In genomic region chr11:96200243-96200642, GRCh38 we compare ENCODE assay signal across 8 cellular contexts.
DNase-seq lines count a peak whose midpoint lies in the region; ATAC-seq and TF ChIP-seq lines count a peak whose summit lies in the region.

No MANE protein-coding gene starts in this region.

- H3K9me3 ChIP-seq in Caco-2 = no peaks in the 10 kb centered on the region
- no peaks in the 10 kb centered on the region for H3K9me3 ChIP-seq in sigmoid colon
- H3K9me3 ChIP-seq in WERI-Rb-1 (ENCODE audit: severe bottlenecking) = no peaks in the 10 kb centered on the region

- H3K4me1 Mint-ChIP-seq in Caco-2 (ENCODE audit: low read depth, unreplicated experiment) = peaks cover 31% of the 10 kb centered on the region
- H3K4me1 Mint-ChIP-seq in T-helper 2 cell treated with Interferon-gamma antibody and Interleukin-4, amounts not matched to agents 5 μg/mL and 100 μg/mL, for 36 hours (ENCODE audit: low read depth) = peaks cover 51% of the 10 kb centered on the region

- no peaks in the 10 kb centered on the region for H3K27me3 Mint-ChIP-seq in Caco-2 (ENCODE audit: insufficient read depth, unreplicated experiment)
- H3K27me3 Mint-ChIP-seq in T-helper 2 cell treated with Interferon-gamma antibody and Interleukin-4, amounts not matched to agents 5 μg/mL and 100 μg/mL, for 36 hours (ENCODE audit: low read depth) = no peaks in the 10 kb centered on the region

- no peak overlapping the region for H3K4me3 ChIP-seq in Caco-2 (ENCODE audit: low read depth, low read length)
- H3K4me3 ChIP-seq in fibroblast of pulmonary artery (replicated peaks; ENCODE audit: low read depth, low read length) = no peak overlapping the region
- H3K4me3 ChIP-seq in sigmoid colon = no peak overlapping the region
- no peak overlapping the region for H3K4me3 ChIP-seq in WERI-Rb-1 (ENCODE audit: low read depth, low read length)

- peaks cover 30% of the 10 kb centered on the region for H3K4me1 ChIP-seq in Caco-2
- H3K4me1 ChIP-seq in sigmoid colon = peaks cover 0 to 19% (median 10%) of the 10 kb centered on the region in 4 donors

- ATAC-seq in HG03457 (IDR thresholded peaks at IDR 0.05; ENCODE audit: unreplicated experiment) = no peak

- no TSS peak for BruUV-seq in Caco-2 (replicated peaks; lab: Mats Ljungman, UMichigan)

- no peak for TF ChIP-seq EP300 in sigmoid colon (IDR thresholded peaks at IDR 0.05)

- TF ChIP-seq CTCF in Caco-2 (IDR thresholded peaks at IDR 0.05; ENCODE audit: insufficient read depth in 1 of 2, low read depth in 1 of 2, low read length in 1 of 2, severe bottlenecking in 1 of 2, unreplicated experiment in 1 of 2) (no peak), fibroblast of pulmonary artery (IDR thresholded peaks at IDR 0.05; ENCODE audit: low read length, missing control alignments) (no peak), sigmoid colon (IDR thresholded peaks at IDR 0.05) (no peak), WERI-Rb-1 (IDR thresholded peaks at IDR 0.05; ENCODE audit: low read depth, low read length) (no peak)

- H3K36me3 ChIP-seq in Caco-2 (ENCODE audit: control insufficient read depth, insufficient read depth, low read length) = no peaks in the 10 kb centered on the region
- H3K36me3 ChIP-seq in sigmoid colon = no peaks in the 10 kb centered on the region
- peaks cover 4% of the 10 kb centered on the region for H3K36me3 ChIP-seq in WERI-Rb-1

- CTCF ChIA-PET in Caco-2 (lab: Charles Lee) = interaction anchor here (0.7 to 1.6 kb wide), 5 partner anchors 11 to 351 kb away, joined by 3 to 14 read pairs (median 4); partner anchors contain the start of gene MAML2

- peak overlapping the region; percentile 56 for H3K4me3 Mint-ChIP-seq in Caco-2 (ENCODE audit: unreplicated experiment)
- H3K4me3 Mint-ChIP-seq in T-helper 2 cell treated with Interferon-gamma antibody and Interleukin-4, amounts not matched to agents 5 μg/mL and 100 μg/mL, for 36 hours = no peak overlapping the region

- no peaks in the 10 kb centered on the region for H3K36me3 Mint-ChIP-seq in Caco-2 (ENCODE audit: insufficient read depth, unreplicated experiment)
- peaks cover 27% of the 10 kb centered on the region for H3K36me3 Mint-ChIP-seq in T-helper 2 cell treated with Interferon-gamma antibody and Interleukin-4, amounts not matched to agents 5 μg/mL and 100 μg/mL, for 36 hours (ENCODE audit: low read depth)

- no peak for TF ChIP-seq POLR2A in sigmoid colon (IDR thresholded peaks at IDR 0.05)

- H3K27ac ChIP-seq in sigmoid colon = peak overlapping the region in 3 of 4 donors; percentile 31 to 67 (median 35)
- H3K27ac ChIP-seq in WERI-Rb-1 = no peak overlapping the region

- POLR2A ChIA-PET in Caco-2 (lab: Charles Lee) = interaction anchor here (1.6 kb wide), 1 partner anchor 43 kb away, joined by 6 read pairs; no protein-coding TSS in a partner anchor

- intact Hi-C loops in Caco-2 (cut with micrococcal nuclease; ENCODE audit: unreplicated experiment) (loop anchor here (1.0 to 2.0 kb wide), 5 partner anchors 21 to 149 kb away; no protein-coding TSS in a partner anchor), sigmoid colon (cut with DNase I) (no loop called here)

- H3K27ac Mint-ChIP-seq in Caco-2 (ENCODE audit: unreplicated experiment) = peak overlapping the region; percentile 90
- H3K27ac Mint-ChIP-seq in T-helper 2 cell treated with Interferon-gamma antibody and Interleukin-4, amounts not matched to agents 5 μg/mL and 100 μg/mL, for 36 hours = no peak overlapping the region

- DNase-seq in Caco-2 = peak in 1 of 2 experiments; percentile 55
- DNase-seq in SK-MEL-5 (ENCODE audit: low read depth, low spot score) = peak; percentile 28
- peak; percentile 84 for DNase-seq in fibroblast of pulmonary artery (ENCODE audit: low read depth)
- DNase-seq in sigmoid colon = no peak
- DNase-seq in T-helper 2 cell treated with Interferon-gamma antibody and Interleukin-4, amounts not matched to agents 5 μg/mL and 100 μg/mL, for 36 hours (ENCODE audit: low spot score) = no peak
- DNase-seq in NCI-H2196 treated with DMSO at 0.1 percent for 48 hours (lab: John Stamatoyannopoulos, UW; ENCODE audit: unreplicated experiment) = no peak
- DNase-seq in WERI-Rb-1 = no peak

- in situ Hi-C loops in SK-MEL-5 (cut with HindIII; ENCODE audit: low pct_unique_long_range_greater_than_20kb, low sequenced_read_pairs) = no loop called here

- H3K27me3 ChIP-seq in Caco-2 (replicated peaks; ENCODE audit: control insufficient read depth, insufficient read depth, low read length) (no peaks in the 10 kb centered on the region), sigmoid colon (no peaks in the 10 kb centered on the region), WERI-Rb-1 (ENCODE audit: insufficient read depth, low read depth, severe bottlenecking) (no peaks in the 10 kb centered on the region)

- H3K9me3 Mint-ChIP-seq in Caco-2 (ENCODE audit: unreplicated experiment) = no peaks in the 10 kb centered on the region
- H3K9me3 Mint-ChIP-seq in T-helper 2 cell treated with Interferon-gamma antibody and Interleukin-4, amounts not matched to agents 5 μg/mL and 100 μg/mL, for 36 hours = peaks cover 6% of the 10 kb centered on the region

Comparison
In these comparisons a context has a peak if more than half of its experiments do, and no peak if none do; other contexts are left out.
1. DNase-seq: peak in SK-MEL-5 (single experiment) and fibroblast of pulmonary artery (single experiment); none in sigmoid colon (single experiment), T-helper 2 cell treated with Interferon-gamma antibody and Interleukin-4, amounts not matched to agents 5 μg/mL and 100 μg/mL, for 36 hours (single experiment), NCI-H2196 treated with DMSO at 0.1 percent for 48 hours (single experiment) and WERI-Rb-1 (single experiment).